In the genomic region with DNA sequence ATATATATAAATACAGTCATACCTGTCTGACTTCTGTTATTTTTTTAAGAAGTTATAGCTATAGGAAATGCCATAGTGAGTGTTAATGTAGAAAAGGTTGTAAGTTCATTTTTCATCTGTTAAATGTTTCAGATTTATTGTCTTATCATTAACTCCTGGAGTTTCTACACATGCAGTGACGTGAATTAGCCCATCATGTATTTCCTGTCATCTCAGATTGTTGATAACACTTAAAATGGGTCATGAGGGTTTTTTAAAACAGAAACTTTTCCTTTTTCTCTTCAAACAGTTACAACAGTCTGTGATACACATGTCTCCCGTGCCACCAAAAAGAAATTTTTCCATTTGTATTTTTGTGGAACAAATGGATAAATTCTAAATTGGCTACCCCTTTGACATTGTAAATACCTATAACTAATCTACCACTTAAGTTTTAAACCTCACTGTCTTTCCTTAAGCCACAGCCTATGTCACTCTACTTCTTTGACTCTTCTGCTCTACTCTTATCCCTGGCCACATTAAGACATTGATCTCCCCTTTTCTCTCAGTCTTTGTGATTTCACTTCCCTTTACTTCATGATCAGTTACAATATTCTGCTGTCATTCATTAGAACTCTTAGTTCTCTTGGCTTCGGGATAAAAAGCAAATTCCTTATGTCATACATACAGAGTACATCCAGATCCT, we compare ENCODE assay signal across 16 cellular contexts.
DNase-seq lines count a peak whose midpoint lies in the region; ATAC-seq and TF ChIP-seq lines count a peak whose summit lies in the region.
"Had no signal": no experiment of that assay in that cellular context is flagged by ENCODE, and none has a peak within 500 bp of the region (broad histone marks: within the 10 kb centered on the region; RNA-seq: fewer than 3 reads in every experiment).

No MANE protein-coding gene starts in this region.

- H3K27me3 ChIP-seq in CD4-positive, CD25-positive, alpha-beta regulatory T cell (ENCODE audit: control insufficient read depth, insufficient read depth, low read length): no peaks in the 10 kb centered on the region
- no peaks in the 10 kb centered on the region for H3K27me3 ChIP-seq in CD8-positive, alpha-beta memory T cell (ENCODE audit: insufficient read depth, low read length, poor library complexity, severe bottlenecking)
- no peaks in the 10 kb centered on the region for H3K27me3 ChIP-seq in HAP-1 (ENCODE audit: low read depth)

- H3K9me3 ChIP-seq in CD4-positive, CD25-positive, alpha-beta regulatory T cell (ENCODE audit: control insufficient read depth in 2 of 2, low read length in 2 of 2): no peaks in the 10 kb centered on the region
- no peaks in the 10 kb centered on the region for H3K9me3 ChIP-seq in CD8-positive, alpha-beta memory T cell (ENCODE audit: low read length)
- H3K9me3 ChIP-seq in HAP-1: no peaks in the 10 kb centered on the region

- H3K4me1 Mint-ChIP-seq in CD4-positive, CD25-positive, alpha-beta regulatory T cell: peaks cover 0 to 14% (median 4%) of the 10 kb centered on the region in 4 donors
- H3K4me1 Mint-ChIP-seq in CD8-positive, alpha-beta memory T cell: peaks cover 3 to 42% (median 23%) of the 10 kb centered on the region in 3 donors
- peaks cover 46% of the 10 kb centered on the region for H3K4me1 Mint-ChIP-seq in activated CD4-positive, alpha-beta memory T cell treated with anti-CD3 and anti-CD28 coated beads, Interleukin-2, amount 10 ng/mL, durations not matched to agents 7 days and 5 days
- H3K4me1 Mint-ChIP-seq: neural crest cell had no signal

- H3K27ac ChIP-seq in CD4-positive, CD25-positive, alpha-beta regulatory T cell (ENCODE audit: insufficient read depth, low read length, poor library complexity, severe bottlenecking): peak overlapping the region; percentile 44
- no peak overlapping the region for H3K27ac ChIP-seq in CD8-positive, alpha-beta memory T cell (ENCODE audit: low read depth, low read length)
- H3K27ac ChIP-seq: coronary artery had no signal

- H3K9me3 Mint-ChIP-seq in CD4-positive, CD25-positive, alpha-beta regulatory T cell: no peaks in the 10 kb centered on the region
- no peaks in the 10 kb centered on the region for H3K9me3 Mint-ChIP-seq in CD8-positive, alpha-beta memory T cell
- peaks cover 6% of the 10 kb centered on the region for H3K9me3 Mint-ChIP-seq in activated CD4-positive, alpha-beta memory T cell treated with anti-CD3 and anti-CD28 coated beads, Interleukin-2, amount 10 ng/mL, durations not matched to agents 7 days and 5 days
- H3K9me3 Mint-ChIP-seq: neural crest cell had no signal

- POLR2A ChIA-PET in CD8-positive, alpha-beta memory T cell (lab: Charles Lee): no interaction called here
- POLR2A ChIA-PET in activated CD4-positive, alpha-beta memory T cell treated with anti-CD3 and anti-CD28 coated beads, Interleukin-2, amount 10 ng/mL, durations not matched to agents 7 days and 5 days (lab: Charles Lee): interaction anchor here (1.0 to 1.6 kb wide), 3 partner anchors 84 to 358 kb away, joined by 3 to 6 read pairs (median 5); partner anchors contain the start of gene ADPGK

- in situ Hi-C loops in HAP-1 (cut with MboI; ENCODE audit: low sequenced_read_pairs): no loop called here

- no peak overlapping the region for H3K4me3 ChIP-seq in CD4-positive, CD25-positive, alpha-beta regulatory T cell (ENCODE audit: low read depth, low read length)
- no peak overlapping the region for H3K4me3 ChIP-seq in CD8-positive, alpha-beta memory T cell (ENCODE audit: low read length)
- H3K4me3 ChIP-seq in fibroblast of villous mesenchyme (ENCODE audit: low read depth, low read length): no peak overlapping the region
- H3K4me3 ChIP-seq in HAP-1: no peak overlapping the region
- H3K4me3 ChIP-seq: coronary artery, smooth muscle cell had no signal

- no peaks in the 10 kb centered on the region for H3K36me3 ChIP-seq in CD4-positive, CD25-positive, alpha-beta regulatory T cell (ENCODE audit: control insufficient read depth, insufficient read depth, low read length)
- H3K36me3 ChIP-seq in CD8-positive, alpha-beta memory T cell (ENCODE audit: insufficient read depth, low read length): no peaks in the 10 kb centered on the region
- no peaks in the 10 kb centered on the region for H3K36me3 ChIP-seq in HAP-1 (replicated peaks)

- no peak for TF ChIP-seq CTCF in fibroblast of villous mesenchyme (IDR thresholded peaks at IDR 0.05; ENCODE audit: insufficient read depth, low read depth, low read length)

- H3K36me3 Mint-ChIP-seq in CD4-positive, CD25-positive, alpha-beta regulatory T cell: no peaks in the 10 kb centered on the region
- H3K36me3 Mint-ChIP-seq in CD8-positive, alpha-beta memory T cell: peaks cover 0 to 18% (median 5%) of the 10 kb centered on the region in 3 donors
- H3K36me3 Mint-ChIP-seq in activated CD4-positive, alpha-beta memory T cell treated with anti-CD3 and anti-CD28 coated beads, Interleukin-2, amount 10 ng/mL, durations not matched to agents 7 days and 5 days (ENCODE audit: low read depth): peaks cover 17% of the 10 kb centered on the region

- CTCF ChIA-PET in CD8-positive, alpha-beta memory T cell (lab: Charles Lee): no interaction called here
- CTCF ChIA-PET in activated CD4-positive, alpha-beta memory T cell treated with anti-CD3 and anti-CD28 coated beads, Interleukin-2, amount 10 ng/mL, durations not matched to agents 7 days and 5 days (lab: Charles Lee): interaction anchor here (0.6 to 0.9 kb wide), 2 partner anchors 100 to 460 kb away, joined by 3 to 4 read pairs; no protein-coding TSS in a partner anchor

- H3K4me3 Mint-ChIP-seq in CD4-positive, CD25-positive, alpha-beta regulatory T cell: no peak overlapping the region
- H3K4me3 Mint-ChIP-seq in CD8-positive, alpha-beta memory T cell: peak overlapping the region in 6 of 7 donors; percentile 11 to 33 (median 26)
- no peak overlapping the region for H3K4me3 Mint-ChIP-seq in activated CD4-positive, alpha-beta memory T cell treated with anti-CD3 and anti-CD28 coated beads, Interleukin-2, amount 10 ng/mL, durations not matched to agents 7 days and 5 days
- H3K4me3 Mint-ChIP-seq: B cell, neural crest cell had no signal

- peak in 2 of 3 donors; percentile 10 to 58 for DNase-seq in CD4-positive, CD25-positive, alpha-beta regulatory T cell
- peak in 1 of 5 donors; percentile 36 for DNase-seq in CD8-positive, alpha-beta memory T cell
- no peak for DNase-seq in activated CD4-positive, alpha-beta memory T cell treated with anti-CD3 and anti-CD28 coated beads, Interleukin-2, amount 10 ng/mL, durations not matched to agents 7 days and 5 days
- DNase-seq in fibroblast of villous mesenchyme (ENCODE audit: low read depth) (peak; percentile 5), HAP-1 (ENCODE audit: low spot score in 2 of 2) (no peak), NCI-H345 treated with DMSO at 0.1 percent for 48 hours (lab: John Stamatoyannopoulos, UW; ENCODE audit: unreplicated experiment) (no peak)
- DNase-seq: activated naive CD4-positive, alpha-beta T cell; DMS153; left cardiac atrium; NCI-H1436; stimulated activated CD8-positive, alpha-beta memory T cell treated with anti-CD3 and anti-CD28 coated beads, Interleukin-4, amount 100 ng/mL, for 48 hours had no signal

- peak overlapping the region in 1 of 3 donors; percentile 2 for H3K27ac Mint-ChIP-seq in CD4-positive, CD25-positive, alpha-beta regulatory T cell
- H3K27ac Mint-ChIP-seq in CD8-positive, alpha-beta memory T cell: peak overlapping the region in 7 of 8 donors; percentile 59 to 99 (median 81)
- H3K27ac Mint-ChIP-seq in activated CD4-positive, alpha-beta memory T cell treated with anti-CD3 and anti-CD28 coated beads, Interleukin-2, amount 10 ng/mL, durations not matched to agents 7 days and 5 days: peak overlapping the region; percentile 76
- H3K27ac Mint-ChIP-seq: B cell had no signal

- peaks cover 4% of the 10 kb centered on the region for H3K4me1 ChIP-seq in CD4-positive, CD25-positive, alpha-beta regulatory T cell (ENCODE audit: control insufficient read depth, insufficient read depth, low read length, poor library complexity, severe bottlenecking)
- no peaks in the 10 kb centered on the region for H3K4me1 ChIP-seq in CD8-positive, alpha-beta memory T cell (ENCODE audit: insufficient read depth, low read length)
- H3K4me1 ChIP-seq in HAP-1: peaks cover 20% of the 10 kb centered on the region

- no peak for ATAC-seq in CD4-positive, CD25-positive, alpha-beta regulatory T cell (ENCODE audit: low read depth in 2 of 2)
- ATAC-seq in GM18511 (IDR thresholded peaks at IDR 0.05; ENCODE audit: unreplicated experiment): no peak
- ATAC-seq: left cardiac atrium had no signal

- peaks cover 4% of the 10 kb centered on the region for H3K27me3 Mint-ChIP-seq in CD4-positive, CD25-positive, alpha-beta regulatory T cell
- H3K27me3 Mint-ChIP-seq in CD8-positive, alpha-beta memory T cell: peaks cover 0 to 1% of the 10 kb centered on the region in 2 donors
- H3K27me3 Mint-ChIP-seq in activated CD4-positive, alpha-beta memory T cell treated with anti-CD3 and anti-CD28 coated beads, Interleukin-2, amount 10 ng/mL, durations not matched to agents 7 days and 5 days: no peaks in the 10 kb centered on the region

Comparison
In these comparisons a context has a peak if more than half of its experiments do, and no peak if none do; other contexts are left out.
1. DNase-seq: peak in CD4-positive, CD25-positive, alpha-beta regulatory T cell (2 of 3) and fibroblast of villous mesenchyme (single experiment); none in activated CD4-positive, alpha-beta memory T cell treated with anti-CD3 and anti-CD28 coated beads, Interleukin-2, amount 10 ng/mL, durations not matched to agents 7 days and 5 days (single experiment), HAP-1 (0 of 2) and NCI-H345 treated with DMSO at 0.1 percent for 48 hours (single experiment).
2. H3K4me3 Mint-ChIP-seq: peak in CD8-positive, alpha-beta memory T cell (6 of 7); none in CD4-positive, CD25-positive, alpha-beta regulatory T cell (0 of 4) and activated CD4-positive, alpha-beta memory T cell treated with anti-CD3 and anti-CD28 coated beads, Interleukin-2, amount 10 ng/mL, durations not matched to agents 7 days and 5 days (single experiment).